ENCODE assay signal across 8 cellular contexts in genomic region chr3:3799173-3800075, GRCh38. TPM values are rescaled to one million over a fixed set of nuclear protein-coding genes. Genes with fewer than 3 reads are reported as not detected.
DNase-seq lines count a peak whose midpoint lies in the region; ATAC-seq and TF ChIP-seq lines count a peak whose summit lies in the region.

TSS of gene LRRN1 (plus strand) at chr3:3799431. CDS start at chr3:3844642, 45,211 bp downstream.

- DNase-seq in G401 (ENCODE audit: low spot score), result peak; percentile 94
- peak in 1 of 2 experiments; percentile 45 for DNase-seq in HL-60 (ENCODE audit: low read depth in 1 of 2, low spot score in 1 of 2)
- peak; percentile 49 for DNase-seq in T1000 (lab: John Stamatoyannopoulos, UW)
- DNase-seq in cerebellar nuclear complex (lab: John Stamatoyannopoulos, UW), result peak; percentile 73
- DNase-seq in right lobe of liver, result peak; percentile 62 to 69 (median 67)
- DNase-seq in stimulated activated CD4-positive, alpha-beta T cell treated with anti-CD3 and anti-CD28 coated beads, Interleukin-2, amount 100 ng/mL, for 48 hours, result peak; percentile 17 to 48
- no peak for DNase-seq in GM10266 (ENCODE audit: extremely low spot score)

- peaks cover 46% of the 10 kb centered on the region for H3K27me3 ChIP-seq in HL-60 (ENCODE audit: insufficient read depth, poor library complexity, severe bottlenecking)
- H3K27me3 ChIP-seq in right lobe of liver, result peaks cover 0 to 6% of the 10 kb centered on the region in 2 donors

- TF ChIP-seq CTCF in HL-60 (IDR thresholded peaks at IDR 0.05; ENCODE audit: insufficient read depth, low read length) (no peak), right lobe of liver (IDR thresholded peaks at IDR 0.05) (no peak), GM10266 (IDR thresholded peaks at IDR 0.05; ENCODE audit: control insufficient read depth, insufficient read depth, low read depth, missing control alignments) (no peak)

- no peaks in the 10 kb centered on the region for H3K36me3 ChIP-seq in right lobe of liver

- WGBS in right lobe of liver (ENCODE audit: insufficient coverage, low coverage, low lambda C conversion rate, missing lambda C conversion rate), result 2% methylated on average over 38 of the region's 102 CpGs

- H3K4me1 ChIP-seq in right lobe of liver, result peaks cover 0 to 10% (median 0%) of the 10 kb centered on the region in 4 donors

- TF ChIP-seq POLR2A in right lobe of liver (IDR thresholded peaks at IDR 0.05), result no peak

- no peaks in the 10 kb centered on the region for H3K9me3 ChIP-seq in right lobe of liver

- H3K27ac ChIP-seq in HL-60 (replicated peaks) (no peak within 1 kb of the TSS), right lobe of liver (no peak within 1 kb of the TSS)

- ATAC-seq in right lobe of liver (peak; percentile 54 to 69 (median 60)), HG03460 (IDR thresholded peaks at IDR 0.05; ENCODE audit: unreplicated experiment) (no peak)

- H3K4me3 ChIP-seq in HL-60 (replicated peaks; ENCODE audit: insufficient read depth, low read length) (peak within 1 kb of the TSS; percentile 33), right lobe of liver (peak within 1 kb of the TSS; percentile 28 to 48 (median 31))

- intact Hi-C loops in right lobe of liver (cut with DNase I), result no loop called here

- in situ Hi-C loops in G401 (cut with HindIII; ENCODE audit: low sequenced_read_pairs), result no loop called here

RNA-seq across cellular contexts. Expression of gene LRRN1, which starts in this region (rescaled TPM):
- not detected in 2 replicates for total RNA-seq in G401 (2014; rRNA removed; shearing (Covaris generic))
- total RNA-seq in right lobe of liver, result under 1 TPM; 0.12 to 0.51 (median 0.14) TPM

Comparison
In these comparisons a context has a peak if more than half of its experiments do, and no peak if none do; other contexts are left out.
1. Peak in DNase-seq in G401; RNA of the gene not detected or under 1 TPM.
2. Peak in DNase-seq, ATAC-seq and H3K4me3 ChIP-seq in right lobe of liver; RNA of the gene not detected or under 1 TPM.